In the genomic region with DNA sequence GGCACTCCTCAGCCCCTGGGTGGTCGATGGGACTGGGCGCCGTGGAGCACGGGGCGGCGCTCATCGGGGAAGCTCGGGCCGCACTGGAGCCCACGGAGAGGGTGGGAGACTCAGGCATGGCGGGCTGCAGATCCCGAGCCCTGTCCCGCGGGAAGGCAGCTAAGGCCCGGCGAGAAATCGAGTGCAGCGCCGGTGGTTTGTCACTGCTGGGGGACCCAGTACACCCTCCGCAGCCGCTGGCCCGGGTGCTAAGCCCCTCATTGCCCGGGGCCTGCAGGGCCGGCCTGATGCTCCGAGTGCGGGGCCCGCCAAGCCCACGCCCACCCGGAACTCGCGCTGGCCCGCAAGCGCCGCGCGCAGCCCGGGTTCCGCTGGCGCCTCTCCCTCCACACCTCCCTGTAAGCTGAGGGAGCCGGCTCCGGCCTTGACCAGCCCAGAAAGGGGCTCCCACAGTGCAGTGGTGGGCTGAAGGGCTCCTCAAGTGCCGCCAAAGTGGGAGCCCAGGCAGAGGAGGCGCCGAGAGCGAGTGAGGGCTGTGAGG, we compare ENCODE assay signal across 8 cellular contexts. TPM values are rescaled to one million over a fixed set of nuclear protein-coding genes. Genes with fewer than 3 reads are reported as not detected.
A peak's percentile ranks its signal among the peaks of the same experiment; 100 is the strongest.
DNase-seq lines count a peak whose midpoint lies in the region; FAIRE-seq and TF ChIP-seq lines count a peak whose summit lies in the region.
"Not testable (repeated sequence)": the region's sequence is repeated elsewhere in the genome, so short reads cannot be mapped to it uniquely, and the experiment has no call there.
"Had no signal": no experiment of that assay in that cellular context is flagged by ENCODE, and none has a peak within 500 bp of the region (broad histone marks: within the 10 kb centered on the region; RNA-seq: fewer than 3 reads in every experiment).

No MANE protein-coding gene starts in this region.

- H3K4me3 ChIP-seq in kidney (ENCODE audit: low read length in 2 of 2) = not testable (repeated sequence)
- H3K4me3 ChIP-seq in testis = peak overlapping the region; percentile 15 to 17

- H3K27ac ChIP-seq in kidney (ENCODE audit: low read depth in 2 of 2, low read length in 2 of 2); testis: not testable (repeated sequence)

- not testable (repeated sequence) for H3K27me3 ChIP-seq in testis

- not testable (repeated sequence) for H3K4me1 ChIP-seq in kidney (ENCODE audit: control insufficient read depth in 1 of 2, insufficient read depth in 1 of 2, low read depth in 1 of 2, low read length in 2 of 2); testis

- not testable (repeated sequence) for H3K9ac ChIP-seq in kidney (ENCODE audit: low read length in 2 of 2)

- DNase-seq in kidney (peak; percentile 69), posterior vena cava (ENCODE audit: low spot score) (peak; percentile 52)
- not testable (repeated sequence) for DNase-seq in testis

- not testable (repeated sequence) for H3K9me3 ChIP-seq in kidney (ENCODE audit: control insufficient read depth in 1 of 2, low read length in 2 of 2); testis

- not testable (repeated sequence) for H3K36me3 ChIP-seq in kidney (ENCODE audit: control insufficient read depth in 1 of 2, insufficient read depth in 2 of 2, low read length in 2 of 2); testis (ENCODE audit: low read depth, missing control alignments)

- intact Hi-C loops in kidney (cut with DNase I); posterior vena cava (cut with DNase I); testis (cut with DNase I; ENCODE audit: low total_unique reads): not testable (repeated sequence)

- not testable (repeated sequence) for FAIRE-seq in kidney (lab: Jason Lieb, UNC)

- TF ChIP-seq POLR2A in testis (IDR thresholded peaks at IDR 0.05) = not testable (repeated sequence)

- 62 to 82% methylated on average over 20 to 45 of the region's 45 CpGs for WGBS in testis, 2 donors

- TF ChIP-seq CTCF in kidney (IDR thresholded peaks at IDR 0.05; ENCODE audit: borderline replicate concordance, extremely low read depth, insufficient read depth); testis (IDR thresholded peaks at IDR 0.05): not testable (repeated sequence)

RNA-seq across cellular contexts. Expression of a gene that starts 34.7 kb away (rescaled TPM):
- 23.7 TPM for total RNA-seq in kidney
- polyA plus RNA-seq in kidney (ENCODE audit: insufficient read depth, low read depth, low replicate concordance) = not detected
- 1 to 10 TPM; 1.7 to 2.7 TPM for total RNA-seq in posterior vena cava
- total RNA-seq in testis = 1 to 10 TPM; 3.7 to 7.4 TPM
- polyA plus RNA-seq in testis (ENCODE audit: insufficient read depth, low read depth, low replicate concordance) = 1.8 TPM
- total RNA-seq: A172, Caco-2, Calu3 had no signal
- polyA plus RNA-seq: AG04450, BJ had no signal
